20 cellular contexts compared by ENCODE assay signal in genomic region chr15:35921051-35921450, GRCh38.
A peak's percentile ranks its signal among the peaks of the same experiment; 100 is the strongest.
DNase-seq lines count a peak whose midpoint lies in the region; ATAC-seq and TF ChIP-seq lines count a peak whose summit lies in the region.
"Had no signal": no experiment of that assay in that cellular context is flagged by ENCODE, and none has a peak within 500 bp of the region (broad histone marks: within the 10 kb centered on the region; RNA-seq: fewer than 3 reads in every experiment).

No MANE protein-coding gene starts in this region.

- TF ChIP-seq POLR2A in right lobe of liver (IDR thresholded peaks at IDR 0.05) (no peak), thyroid gland (IDR thresholded peaks at IDR 0.05) (no peak), ovary (IDR thresholded peaks at IDR 0.05) (no peak)

- H3K27me3 Mint-ChIP-seq in nephron (ENCODE audit: low read depth), result no peaks in the 10 kb centered on the region
- H3K27me3 Mint-ChIP-seq: CD4-positive, alpha-beta memory T cell; CD4-positive, CD25-positive, alpha-beta regulatory T cell; CD8-positive, alpha-beta memory T cell had no signal

- H3K4me1 Mint-ChIP-seq in nephron, result peaks cover 4% of the 10 kb centered on the region
- H3K4me1 Mint-ChIP-seq: CD14-positive monocyte; CD4-positive, alpha-beta memory T cell; CD4-positive, CD25-positive, alpha-beta regulatory T cell; CD8-positive, alpha-beta memory T cell had no signal

- ATAC-seq in right lobe of liver, result no peak

- H3K27ac Mint-ChIP-seq in nephron, result peak overlapping the region in 2 of 3 experiments; percentile 19 to 51
- H3K27ac Mint-ChIP-seq: CD14-positive monocyte; CD4-positive, alpha-beta memory T cell; CD4-positive, CD25-positive, alpha-beta regulatory T cell; CD8-positive, alpha-beta memory T cell had no signal

- H3K9me3 ChIP-seq in right lobe of liver (no peaks in the 10 kb centered on the region), thyroid gland (no peaks in the 10 kb centered on the region), ovary (no peaks in the 10 kb centered on the region)
- H3K9me3 ChIP-seq: BE2C, BLaER1, Caco-2 had no signal

- H3K36me3 ChIP-seq in right lobe of liver (no peaks in the 10 kb centered on the region), thyroid gland (no peaks in the 10 kb centered on the region), ovary (no peaks in the 10 kb centered on the region)
- H3K36me3 ChIP-seq: BE2C, BLaER1 had no signal

- H3K27me3 ChIP-seq in right lobe of liver (no peaks in the 10 kb centered on the region), thyroid gland (no peaks in the 10 kb centered on the region), ovary (no peaks in the 10 kb centered on the region)
- H3K27me3 ChIP-seq: BE2C, BLaER1 had no signal

- H3K9me3 Mint-ChIP-seq in nephron, result no peaks in the 10 kb centered on the region

- TF ChIP-seq EP300 in ovary (IDR thresholded peaks at IDR 0.05), result no peak

- no peaks in the 10 kb centered on the region for H3K36me3 Mint-ChIP-seq in nephron (ENCODE audit: low read depth)
- H3K36me3 Mint-ChIP-seq: CD14-positive monocyte; CD4-positive, alpha-beta memory T cell; CD4-positive, CD25-positive, alpha-beta regulatory T cell; CD8-positive, alpha-beta memory T cell had no signal

- H3K4me1 ChIP-seq in right lobe of liver (no peaks in the 10 kb centered on the region), thyroid gland (no peaks in the 10 kb centered on the region), ovary (ENCODE audit: insufficient read depth) (no peaks in the 10 kb centered on the region)
- H3K4me1 ChIP-seq: BLaER1 had no signal

- no peak for TF ChIP-seq CTCF in nephron (IDR thresholded peaks at IDR 0.05; ENCODE audit: unreplicated experiment in 3 of 3)
- TF ChIP-seq CTCF in right lobe of liver (IDR thresholded peaks at IDR 0.05), result no peak
- TF ChIP-seq CTCF in thyroid gland (IDR thresholded peaks at IDR 0.05), result no peak
- TF ChIP-seq CTCF in ovary (IDR thresholded peaks at IDR 0.05), result no peak

- H3K4me3 ChIP-seq in right lobe of liver (no peak overlapping the region), thyroid gland (replicated peaks in 1 of 3) (no peak overlapping the region), ovary (no peak overlapping the region)
- H3K4me3 ChIP-seq: BLaER1 had no signal

- H3K4me3 Mint-ChIP-seq in nephron, result no peak overlapping the region
- H3K4me3 Mint-ChIP-seq: CD14-positive monocyte; CD4-positive, alpha-beta memory T cell; CD4-positive, CD25-positive, alpha-beta regulatory T cell; CD8-positive, alpha-beta memory T cell had no signal

- intact Hi-C loops in right lobe of liver (cut with DNase I) (no loop called here), thyroid gland (cut with DNase I) (no loop called here), ovary (cut with DNase I) (no loop called here)

- no peak overlapping the region for H3K27ac ChIP-seq in right lobe of liver
- H3K27ac ChIP-seq in thyroid gland, result no peak overlapping the region
- no peak overlapping the region for H3K27ac ChIP-seq in ovary
- H3K27ac ChIP-seq: BLaER1 had no signal

- DNase-seq in RPMI7951 (ENCODE audit: low read depth) (peak; percentile 10), foreskin melanocyte (peak; percentile 60), right lobe of liver (no peak), thyroid gland (no peak), ovary (no peak), NCI-H2227 treated with DMSO at 0.1 percent for 48 hours (lab: John Stamatoyannopoulos, UW) (no peak)
- DNase-seq: 8988T; ACHN; C1 segment of cervical spinal cord; Caco-2; Calu3; CD4-positive, alpha-beta memory T cell; CD4-positive, CD25-positive, alpha-beta regulatory T cell; CD8-positive, alpha-beta memory T cell; DMS79 treated with DMSO at 0.1 percent for 48 hours; GF-D8 had no signal

Comparison
In these comparisons a context has a peak if more than half of its experiments do, and no peak if none do; other contexts are left out.
1. DNase-seq: peak in RPMI7951 (single experiment) and foreskin melanocyte (single experiment); none in right lobe of liver (0 of 3), thyroid gland (0 of 2), ovary (0 of 5) and NCI-H2227 treated with DMSO at 0.1 percent for 48 hours (single experiment).